27 cellular contexts compared by ENCODE assay signal in genomic region chr6:141780296-141780695, GRCh38.
"Had no signal": no experiment of that assay in that cellular context is flagged by ENCODE, and none has a peak within 500 bp of the region (broad histone marks: within the 10 kb centered on the region; RNA-seq: fewer than 3 reads in every experiment).

No MANE protein-coding gene starts in this region.

- FAIRE-seq: urothelium cell line had no signal

- H3K27ac ChIP-seq: stomach, suprapubic skin, testis, thoracic aorta, thyroid gland, tibial artery, tibial nerve, transverse colon, upper lobe of left lung, upper lobe of right lung, uterus, vagina had no signal

- H3K4me3 ChIP-seq: stomach, suprapubic skin, testis, thoracic aorta, thyroid gland, tibial artery, tibial nerve, transverse colon, upper lobe of left lung, upper lobe of right lung, uterus, vagina had no signal

- H3K9me3 ChIP-seq: suprapubic skin, testis, thoracic aorta, thyroid gland, tibial artery, tibial nerve, upper lobe of left lung, upper lobe of right lung, uterus, vagina had no signal

- H3K27me3 ChIP-seq: stomach, suprapubic skin, testis, thyroid gland, tibial artery, tibial nerve, transverse colon, upper lobe of left lung, upper lobe of right lung, uterus, vagina had no signal

- H3K36me3 ChIP-seq: stomach, suprapubic skin, thoracic aorta, thyroid gland, tibial artery, tibial nerve, transverse colon, upper lobe of left lung, upper lobe of right lung, uterus, vagina had no signal

- H3K4me1 ChIP-seq: stomach, suprapubic skin, testis, thyroid gland, tibial artery, tibial nerve, transverse colon, upper lobe of left lung, upper lobe of right lung, uterus, vagina had no signal

- ATAC-seq: stimulated activated effector memory CD8-positive, alpha-beta T cell treated with anti-CD3 and anti-CD28 coated beads, Interleukin-12 subunit alpha, Interleukin-12 subunit beta, amount 100 ng/mL, for 72 hours; stimulated activated memory B cell treated with anti-CD40 and anti-IgM and Interleukin-4, amounts not matched to agents 10 μg/mL and 1 μg/mL and 100 μg/mL, for 72 hours; stimulated activated naive B cell treated with anti-CD40 and anti-IgM and Interleukin-4, amounts not matched to agents 10 μg/mL and 1 μg/mL and 100 μg/mL, for 72 hours; stimulated activated naive CD8-positive, alpha-beta T cell treated with anti-CD3 and anti-CD28 coated beads, Interleukin-15, amount 100 ng/mL, for 72 hours; stimulated activated naive CD8-positive, alpha-beta T cell treated with anti-CD3 and anti-CD28 coated beads, Interleukin-15, Interleukin-2, amounts not matched to agents 100 U/mL and 50 U/mL, for 24 hours; upper lobe of right lung had no signal

- DNase-seq: stimulated activated CD4-positive, alpha-beta T cell treated with anti-CD3 and anti-CD28 coated beads, Interleukin-2, amount 100 ng/mL, for 48 hours; stimulated activated CD4-positive, alpha-beta T cell treated with anti-CD3 and anti-CD28 coated beads, Interleukin-4, amount 100 ng/mL, for 1 hour; stimulated activated CD4-positive, alpha-beta T cell treated with anti-CD3 and anti-CD28 coated beads, Interleukin-4, amount 100 ng/mL, for 24 hours; stimulated activated CD4-positive, alpha-beta T cell treated with anti-CD3 and anti-CD28 coated beads, Interleukin-4, amount 100 ng/mL, for 4 hours; stimulated activated CD8-positive, alpha-beta memory T cell treated with anti-CD3 and anti-CD28 coated beads, Interleukin-4, amount 100 ng/mL, for 48 hours; stimulated activated naive B cell treated with anti-CD40 and anti-IgM and Interleukin-4, amounts not matched to agents 10 μg/mL and 1 μg/mL and 100 μg/mL, for 72 hours; stimulated activated naive CD4-positive, alpha-beta T cell; stimulated activated naive CD4-positive, alpha-beta T cell treated with Interleukin-2 at 50 U/mL for 16 hours; stimulated activated naive CD8-positive, alpha-beta T cell treated with anti-CD3 and anti-CD28 coated beads, Interleukin-15, amount 100 ng/mL, for 72 hours; stimulated activated naive CD8-positive, alpha-beta T cell treated with anti-CD3 and anti-CD28 coated beads, Interleukin-15, Interleukin-2, amounts not matched to agents 100 U/mL and 50 U/mL, for 24 hours; stomach; substantia nigra; testis; thyroid gland; tibial artery; transverse colon; trophoblast cell; upper lobe of left lung; upper lobe of right lung; uterus had no signal
